ENCODE assay signal across 10 cellular contexts in genomic region chr1:156241311-156241811, GRCh38. TPM values are rescaled to one million over a fixed set of nuclear protein-coding genes. Genes with fewer than 3 reads are reported as not detected.
DNase-seq lines count a peak whose midpoint lies in the region; ATAC-seq and TF ChIP-seq lines count a peak whose summit lies in the region.
"Had no signal": no experiment of that assay in that cellular context is flagged by ENCODE, and none has a peak within 500 bp of the region (broad histone marks: within the 10 kb centered on the region; RNA-seq: fewer than 3 reads in every experiment).

No MANE protein-coding gene starts in this region.

- H3K4me2 ChIP-seq in GM23248 (ENCODE audit: unreplicated experiment), result no peak overlapping the region

- H3K9me2 ChIP-seq in GM23248 (ENCODE audit: insufficient read depth), result no peaks in the 10 kb centered on the region

- H3K36me3 ChIP-seq in GM23248 (ENCODE audit: low read depth) (no peaks in the 10 kb centered on the region), RWPE2 (ENCODE audit: low read depth) (peaks cover 7% of the 10 kb centered on the region; the same call in 1 of the 2 replicates)

- 44% methylated on average over 15 of the region's 15 CpGs for WGBS in GM23248 (ENCODE audit: low coverage in 1 of 2, low lambda C conversion rate in 2 of 2, missing lambda C conversion rate in 2 of 2), 2 experiments

- no peak overlapping the region for H2AFZ ChIP-seq in GM23248

- no peaks in the 10 kb centered on the region for H3F3A ChIP-seq in GM23248 (ENCODE audit: insufficient read depth)

- no peak overlapping the region for H3K4me3 ChIP-seq in GM23248
- H3K4me3 ChIP-seq in RWPE2 (ENCODE audit: severe bottlenecking), result no peak overlapping the region
- H3K4me3 ChIP-seq: left lung, right atrium auricular region had no signal

- H3K9me3 ChIP-seq in GM23248 (ENCODE audit: low read depth), result no peaks in the 10 kb centered on the region
- H3K9me3 ChIP-seq in RWPE2 (ENCODE audit: severe bottlenecking), result no peaks in the 10 kb centered on the region
- H3K9me3 ChIP-seq: left lung, right atrium auricular region had no signal

- ATAC-seq in RWPE2 (ENCODE audit: low read depth) (peak; percentile 84), HG03354 (IDR thresholded peaks at IDR 0.05; ENCODE audit: poor library complexity, severe bottlenecking, unreplicated experiment) (no peak), GM19397 (IDR thresholded peaks at IDR 0.05; ENCODE audit: unreplicated experiment) (no peak)
- ATAC-seq: left lung had no signal

- H3K9ac ChIP-seq in GM23248, result peak overlapping the region; percentile 16; the same call in 1 of the 2 replicates

- in situ Hi-C loops in GM23248 (cut with MboI), result no loop called here

- no peaks in the 10 kb centered on the region for H3K79me2 ChIP-seq in GM23248 (ENCODE audit: insufficient read depth)

- H3K27ac ChIP-seq in GM23248, result no peak overlapping the region
- H3K27ac ChIP-seq in RWPE2 (ENCODE audit: poor library complexity, severe bottlenecking), result peak overlapping the region; percentile 41
- H3K27ac ChIP-seq: left lung, right atrium auricular region had no signal

- DNase-seq in GM23248 (peak; percentile 73), RWPE2 (ENCODE audit: low spot score) (peak; percentile 88), lung microvascular endothelial cell (ENCODE audit: low read depth in 2 of 2) (peak; percentile 59 to 69), midbrain (lab: John Stamatoyannopoulos, UW) (no peak)
- DNase-seq: activated naive CD4-positive, alpha-beta T cell treated with Interleukin-2 at 50 U/mL for 16 hours; NCI-H1092 had no signal

- H3K4me1 ChIP-seq in GM23248 (ENCODE audit: insufficient read depth) (peaks cover 7% of the 10 kb centered on the region), RWPE2 (ENCODE audit: insufficient read depth, poor library complexity, severe bottlenecking) (peaks cover 10% of the 10 kb centered on the region)

- H3K27me3 ChIP-seq in GM23248 (replicated peaks; ENCODE audit: insufficient read depth) (no peaks in the 10 kb centered on the region), RWPE2 (ENCODE audit: insufficient read depth, poor library complexity, severe bottlenecking) (peaks cover 6% of the 10 kb centered on the region)
- H3K27me3 ChIP-seq: right atrium auricular region had no signal

- TF ChIP-seq CTCF in RWPE2 (IDR thresholded peaks at IDR 0.05; ENCODE audit: poor library complexity, severe bottlenecking), result no peak

- no peaks in the 10 kb centered on the region for H4K20me1 ChIP-seq in GM23248 (ENCODE audit: insufficient read depth)

RNA-seq across cellular contexts. Expression of gene BGLAP, which starts 0.6 kb away (rescaled TPM):
- total RNA-seq in GM23248 (2014; rRNA removed; shearing (Covaris generic)), result not detected in 2 replicates
- polyA plus RNA-seq in GM23248 (2016; fragmentation: Nextera tagmentation; extraction: Ambion mirVana), result 0.25 and 0.54 TPM in 2 replicates
- under 0.01 and 0.20 TPM in 2 replicates for total RNA-seq in lung microvascular endothelial cell
- total RNA-seq: right atrium auricular region had no signal

RNA-seq across cellular contexts. Expression of gene PAQR6, which starts 6.5 kb away (rescaled TPM):
- 0.54 and 0.63 TPM in 2 replicates for total RNA-seq in GM23248 (2014; rRNA removed; shearing (Covaris generic))
- polyA plus RNA-seq in GM23248 (2016; fragmentation: Nextera tagmentation; extraction: Ambion mirVana), result 0.38 and 0.81 TPM in 2 replicates
- total RNA-seq in lung microvascular endothelial cell, result 0.22 and 0.60 TPM in 2 replicates
- total RNA-seq: right atrium auricular region had no signal

RNA-seq across cellular contexts. Expression of gene PMF1, which starts 28.6 kb away (rescaled TPM):
- 42.2 and 44.4 TPM in 2 replicates for total RNA-seq in GM23248 (2014; rRNA removed; shearing (Covaris generic))
- 47.7 and 49.7 TPM in 2 replicates for polyA plus RNA-seq in GM23248 (2016; fragmentation: Nextera tagmentation; extraction: Ambion mirVana)
- 39.9 and 45.8 TPM in 2 replicates for total RNA-seq in lung microvascular endothelial cell

RNA-seq across cellular contexts. Expression of gene SMG5, which starts 41.3 kb away (rescaled TPM):
- total RNA-seq in GM23248 (2014; rRNA removed; shearing (Covaris generic)), result 60.0 and 68.2 TPM in 2 replicates
- polyA plus RNA-seq in GM23248 (2016; fragmentation: Nextera tagmentation; extraction: Ambion mirVana), result 30.7 and 32.2 TPM in 2 replicates
- total RNA-seq in lung microvascular endothelial cell, result 29.9 and 53.2 TPM in 2 replicates

RNA-seq across cellular contexts. Expression of gene TMEM79, which starts 42.8 kb away (rescaled TPM):
- total RNA-seq in GM23248 (2014; rRNA removed; shearing (Covaris generic)), result 0.63 and 1.8 TPM in 2 replicates
- polyA plus RNA-seq in GM23248 (2016; fragmentation: Nextera tagmentation; extraction: Ambion mirVana), result 3.8 and 3.9 TPM in 2 replicates
- total RNA-seq in lung microvascular endothelial cell, result 0.44 and 0.79 TPM in 2 replicates
